In the genomic region with DNA sequence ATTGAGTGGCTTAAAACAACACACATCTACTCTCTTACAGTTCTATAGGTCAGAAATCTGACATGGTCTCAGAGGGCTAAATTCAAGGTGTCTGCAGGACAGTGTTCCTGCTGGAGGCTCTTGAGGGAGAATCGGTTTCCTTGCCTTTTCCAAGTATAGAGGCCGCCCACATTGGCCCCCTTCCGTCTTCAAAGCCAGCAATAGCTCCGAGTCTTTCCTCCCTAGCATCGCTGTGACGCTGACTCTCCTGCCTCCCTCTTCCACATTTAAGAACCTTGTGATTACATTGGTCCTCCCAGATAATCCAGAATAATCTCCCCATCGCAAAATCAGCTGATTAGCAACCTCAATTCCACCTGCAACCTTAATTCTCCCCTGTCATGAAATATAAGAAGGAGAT, we compare ENCODE assay signal across 17 cellular contexts.
DNase-seq lines count a peak whose midpoint lies in the region; ATAC-seq and TF ChIP-seq lines count a peak whose summit lies in the region.
"Had no signal": no experiment of that assay in that cellular context is flagged by ENCODE, and none has a peak within 500 bp of the region (broad histone marks: within the 10 kb centered on the region; RNA-seq: fewer than 3 reads in every experiment).

No MANE protein-coding gene starts in this region.

- no peaks in the 10 kb centered on the region for H3K36me3 ChIP-seq in PC-9 (ENCODE audit: low read depth)
- H3K36me3 ChIP-seq: ovary, WERI-Rb-1 had no signal

- H3K79me2 ChIP-seq in PC-9 (ENCODE audit: low read depth) = no peaks in the 10 kb centered on the region

- no peak for ATAC-seq in effector memory CD8-positive, alpha-beta T cell (replicated peaks)

- peak overlapping the region; percentile 84 for H3K4me2 ChIP-seq in PC-9

- intact Hi-C loops in PC-9 (cut with micrococcal nuclease; ENCODE audit: unreplicated experiment) (no loop called here), posterior cingulate gyrus (cut with DNase I) (loop anchor here (10.0 kb wide), 1 partner anchor 55 kb away; no protein-coding TSS in a partner anchor)

- TF ChIP-seq CTCF in PC-9 (conservative IDR thresholded peaks at IDR 0.05) = no peak

- H3K4me1 ChIP-seq in PC-9 (replicated peaks; ENCODE audit: insufficient read depth) = peaks cover 16% of the 10 kb centered on the region

- no peaks in the 10 kb centered on the region for H4K20me1 ChIP-seq in PC-9 (ENCODE audit: insufficient read depth)

- H3K9me3 Mint-ChIP-seq in activated T-cell treated with anti-CD3 and anti-CD28 coated beads, Interleukin-2, amount 50 U/mL, for 24 hours = no peaks in the 10 kb centered on the region
- no peaks in the 10 kb centered on the region for H3K9me3 Mint-ChIP-seq in effector memory CD8-positive, alpha-beta T cell

- POLR2A ChIA-PET in PC-9 (lab: Charles Lee; ENCODE audit: unreplicated experiment) = no interaction called here

- peaks cover 14% of the 10 kb centered on the region; the same call in 1 of the 2 replicates for H3F3A ChIP-seq in PC-9 (ENCODE audit: insufficient read depth, low read depth)

- H3K4me1 Mint-ChIP-seq in activated T-cell treated with anti-CD3 and anti-CD28 coated beads, Interleukin-2, amount 50 U/mL, for 24 hours (ENCODE audit: low read depth) = peaks cover 34% of the 10 kb centered on the region
- peaks cover 15% of the 10 kb centered on the region in 2 donors for H3K4me1 Mint-ChIP-seq in effector memory CD8-positive, alpha-beta T cell (ENCODE audit: low read depth in 2 of 2)

- H3K9me2 ChIP-seq in PC-9 (ENCODE audit: insufficient read depth) = no peaks in the 10 kb centered on the region

- no peak for DNase-seq in activated T-cell treated with anti-CD3 and anti-CD28 coated beads, Interleukin-2, amount 50 U/mL, for 24 hours
- DNase-seq in activated T-cell treated with anti-CD3 and anti-CD28 coated beads, Interleukin-2, amount 50 U/mL, for 48 hours = no peak
- DNase-seq in PC-9 = no peak
- no peak for DNase-seq in effector memory CD8-positive, alpha-beta T cell
- peak in 6 of 10 donors; percentile 41 to 92 (median 80) for DNase-seq in posterior cingulate gyrus
- no peak for DNase-seq in substantia nigra (lab: John Stamatoyannopoulos, UW)
- no peak for DNase-seq in SIG-M5 (lab: John Stamatoyannopoulos, UW)
- no peak for DNase-seq in dedifferentiated amniotic fluid mesenchymal stem cell (ENCODE audit: extremely low spot score)
- DNase-seq: activated effector memory CD4-positive, alpha-beta T cell treated with Interleukin-2 at 50 U/mL for 16 hours; DND-41; hippocampal formation; KBM-7; NCI-H187 treated with DMSO at 0.1 percent for 48 hours; NK-92 treated with Interleukin-12 subunit alpha and Interleukin-12 subunit beta, amount 100 ng/mL, for 24 hours; WERI-Rb-1 had no signal

- no TSS peak for BruUV-seq in PC-9 (replicated peaks; lab: Mats Ljungman, UMichigan)

- 0 out of 2 replicates have a peak, but pooled peaks cover 5% of the 10 kb centered on the region for H3K27me3 ChIP-seq in PC-9 (ENCODE audit: insufficient read depth, low read depth)
- H3K27me3 ChIP-seq: ovary had no signal

- peak overlapping the region; percentile 54 for H3K4me3 Mint-ChIP-seq in activated T-cell treated with anti-CD3 and anti-CD28 coated beads, Interleukin-2, amount 50 U/mL, for 24 hours
- H3K4me3 Mint-ChIP-seq in effector memory CD8-positive, alpha-beta T cell = peak overlapping the region; percentile 79

- H3K27me3 Mint-ChIP-seq in activated T-cell treated with anti-CD3 and anti-CD28 coated beads, Interleukin-2, amount 50 U/mL, for 24 hours = peaks cover 19% of the 10 kb centered on the region
- peaks cover 35 to 57% of the 10 kb centered on the region in 2 donors for H3K27me3 Mint-ChIP-seq in effector memory CD8-positive, alpha-beta T cell

- no peak overlapping the region for H3K27ac ChIP-seq in PC-9
- H3K27ac ChIP-seq in substantia nigra (ENCODE audit: low read depth, low read length, poor library complexity, severe bottlenecking) = no peak overlapping the region
- H3K27ac ChIP-seq: ovary, WERI-Rb-1 had no signal

- H3K9me3 ChIP-seq in PC-9 (ENCODE audit: insufficient read depth, low read depth) = no peaks in the 10 kb centered on the region
- H3K9me3 ChIP-seq: ovary had no signal

- no peaks in the 10 kb centered on the region for H3K36me3 Mint-ChIP-seq in activated T-cell treated with anti-CD3 and anti-CD28 coated beads, Interleukin-2, amount 50 U/mL, for 24 hours (ENCODE audit: low read depth)
- H3K36me3 Mint-ChIP-seq in effector memory CD8-positive, alpha-beta T cell (ENCODE audit: insufficient read depth) = no peaks in the 10 kb centered on the region

- no peak overlapping the region for H2AFZ ChIP-seq in PC-9

- H3K4me3 ChIP-seq in PC-9 = no peak overlapping the region
- H3K4me3 ChIP-seq: lung had no signal

- H3K27ac Mint-ChIP-seq in activated T-cell treated with anti-CD3 and anti-CD28 coated beads, Interleukin-2, amount 50 U/mL, for 24 hours = no peak overlapping the region
- peak overlapping the region in 1 of 2 donors; percentile 85 for H3K27ac Mint-ChIP-seq in effector memory CD8-positive, alpha-beta T cell

- CTCF ChIA-PET in PC-9 (lab: Charles Lee) = interaction anchor here (0.7 kb wide), 1 partner anchor 18 kb away, joined by 6 read pairs; no protein-coding TSS in a partner anchor

Comparison
In these comparisons a context has a peak if more than half of its experiments do, and no peak if none do; other contexts are left out.
1. DNase-seq: peak in posterior cingulate gyrus (6 of 10); none in activated T-cell treated with anti-CD3 and anti-CD28 coated beads, Interleukin-2, amount 50 U/mL, for 24 hours (single experiment), activated T-cell treated with anti-CD3 and anti-CD28 coated beads, Interleukin-2, amount 50 U/mL, for 48 hours (0 of 2), PC-9 (0 of 2), effector memory CD8-positive, alpha-beta T cell (0 of 3), substantia nigra (0 of 49), SIG-M5 (single experiment) and dedifferentiated amniotic fluid mesenchymal stem cell (single experiment).